In genomic region chr9:90333226-90333625, GRCh38 we compare ENCODE assay signal across 34 cellular contexts.
DNase-seq lines count a peak whose midpoint lies in the region; ATAC-seq, FAIRE-seq and TF ChIP-seq lines count a peak whose summit lies in the region.
"Had no signal": no experiment of that assay in that cellular context is flagged by ENCODE, and none has a peak within 500 bp of the region (broad histone marks: within the 10 kb centered on the region; RNA-seq: fewer than 3 reads in every experiment).

No MANE protein-coding gene starts in this region.

- H3F3A ChIP-seq in SK-N-SH (replicated peaks; ENCODE audit: insufficient read depth) = no peaks in the 10 kb centered on the region

- no peak overlapping the region for H3K27ac ChIP-seq in SK-N-SH (ENCODE audit: low read depth in 2 of 2, low read length in 1 of 2)
- H3K27ac ChIP-seq in astrocyte (ENCODE audit: low read depth, low read length) = no peak overlapping the region
- H3K27ac ChIP-seq in heart left ventricle = no peak overlapping the region
- H3K27ac ChIP-seq: 22Rv1, colonic mucosa, heart right ventricle, HL-60, lower lobe of right lung had no signal

- POLR2A ChIA-PET in SK-N-SH (lab: Yijun Ruan, JAX) = no interaction called here

- H3K27ac Mint-ChIP-seq in astrocyte (ENCODE audit: unreplicated experiment) (peak overlapping the region; percentile 95), type B pancreatic cell (peak overlapping the region; percentile 54)
- H3K27ac Mint-ChIP-seq: activated CD8-positive, alpha-beta T cell treated with anti-CD3 and anti-CD28 coated beads for 36 hours; activated T-helper 1 cell treated with anti-CD3 and anti-CD28 coated beads, Interleukin-12 subunit alpha, Interleukin-12 subunit beta, Interleukin-2, Interleukin-4 antibody, amounts not matched to agents 30 ng/mL and 10 ng/mL and 1 ng/mL, durations not matched to agents 14 hours and 24 hours and 36 hours; CD4-positive, CD25-positive, alpha-beta regulatory T cell had no signal

- H3K27me3 Mint-ChIP-seq in astrocyte (ENCODE audit: low read depth, unreplicated experiment) (no peaks in the 10 kb centered on the region), type B pancreatic cell (no peaks in the 10 kb centered on the region)

- no peak for DNase-seq in SK-N-SH
- no peak for DNase-seq in astrocyte (ENCODE audit: low read depth)
- DNase-seq in kidney tubule cell (ENCODE audit: low spot score) = peak; percentile 15
- no peak for DNase-seq in type B pancreatic cell (ENCODE audit: extremely low spot score, unreplicated experiment)
- DNase-seq in heart left ventricle = no peak
- no peak for DNase-seq in ACHN
- DNase-seq: activated CD8-positive, alpha-beta memory T cell treated with anti-CD3 and anti-CD28 coated beads, Interleukin-2, amount 50 U/mL, for 48 hours; activated CD8-positive, alpha-beta T cell treated with anti-CD3 and anti-CD28 coated beads for 36 hours; activated naive CD4-positive, alpha-beta T cell treated with anti-CD3 and anti-CD28 coated beads, Interleukin-2, amount 50 U/mL, for 16 hours; AML-193; amygdala; CD4-positive, CD25-positive, alpha-beta regulatory T cell; colonic mucosa; effector CD8-positive, alpha-beta T cell; foreskin fibroblast; heart right ventricle; Karpas-422; lower lobe of right lung; NCI-H2029; NCI-H510A treated with DMSO at 0.1 percent for 48 hours; NK-92 treated with Interleukin-12 subunit alpha and Interleukin-12 subunit beta, amount 100 ng/mL, for 24 hours; PC-3; Right ventricle myocardium superior; stimulated activated naive CD4-positive, alpha-beta T cell had no signal

- H3K36me3 ChIP-seq in SK-N-SH (replicated peaks in 1 of 2; ENCODE audit: control insufficient read depth in 1 of 2, insufficient read depth in 2 of 2, low read length in 1 of 2) = no peaks in the 10 kb centered on the region
- H3K36me3 ChIP-seq in astrocyte (ENCODE audit: insufficient read depth, low read length) = no peaks in the 10 kb centered on the region
- no peaks in the 10 kb centered on the region for H3K36me3 ChIP-seq in heart left ventricle
- H3K36me3 ChIP-seq: colonic mucosa, heart right ventricle, lower lobe of right lung had no signal

- intact Hi-C loops in heart left ventricle (cut with DNase I) = no loop called here

- no peak overlapping the region for H3K4me3 ChIP-seq in SK-N-SH (ENCODE audit: low read depth in 2 of 2, low read length in 1 of 2)
- no peak overlapping the region for H3K4me3 ChIP-seq in astrocyte (ENCODE audit: insufficient read depth, low read depth, low read length)
- no peak overlapping the region for H3K4me3 ChIP-seq in heart left ventricle
- H3K4me3 ChIP-seq: colonic mucosa, heart right ventricle, lower lobe of right lung had no signal

- ATAC-seq in SK-N-SH treated with all-trans-retinoic acid at 6 μM for 48 hours (no peak), GM18517 (IDR thresholded peaks at IDR 0.05; ENCODE audit: unreplicated experiment) (no peak), heart left ventricle (no peak)
- ATAC-seq: activated CD8-positive, alpha-beta T cell treated with anti-CD3 and anti-CD28 coated beads for 36 hours; heart right ventricle; HepG2; lower lobe of right lung; PC-3 had no signal

- TF ChIP-seq POLR2A in heart left ventricle (IDR thresholded peaks at IDR 0.05) = no peak

- no peaks in the 10 kb centered on the region; the same call in 1 of the 2 replicates for H3K9me2 ChIP-seq in SK-N-SH

- H2AFZ ChIP-seq in SK-N-SH (ENCODE audit: low read depth) = no peak overlapping the region
- H2AFZ ChIP-seq in astrocyte (ENCODE audit: low read depth, low read length) = no peak overlapping the region

- 44% methylated on average over 2 of the region's 2 CpGs for WGBS in SK-N-SH (ENCODE audit: low lambda C conversion rate)
- WGBS in heart left ventricle, 4 donors = 51 to 58% (median 52%) methylated on average over 2 of the region's 2 CpGs

- H3K27me3 ChIP-seq in SK-N-SH (ENCODE audit: insufficient read depth) = no peaks in the 10 kb centered on the region
- H3K27me3 ChIP-seq in astrocyte (ENCODE audit: insufficient read depth, low read length) = no peaks in the 10 kb centered on the region
- peaks cover 0 to 18% (median 0%) of the 10 kb centered on the region in 9 donors for H3K27me3 ChIP-seq in heart left ventricle
- H3K27me3 ChIP-seq: colonic mucosa had no signal

- TF ChIP-seq RAD21 in SK-N-SH (IDR thresholded peaks at IDR 0.05; ENCODE audit: low read length) = no peak

- H3K9ac ChIP-seq in SK-N-SH (no peak overlapping the region), astrocyte (ENCODE audit: low read length) (no peak overlapping the region)

- H3K9me3 Mint-ChIP-seq in astrocyte (ENCODE audit: unreplicated experiment) (no peaks in the 10 kb centered on the region), type B pancreatic cell (no peaks in the 10 kb centered on the region)
- H3K9me3 Mint-ChIP-seq: activated CD8-positive, alpha-beta T cell treated with anti-CD3 and anti-CD28 coated beads for 36 hours; activated T-helper 1 cell treated with anti-CD3 and anti-CD28 coated beads, Interleukin-12 subunit alpha, Interleukin-12 subunit beta, Interleukin-2, Interleukin-4 antibody, amounts not matched to agents 30 ng/mL and 10 ng/mL and 1 ng/mL, durations not matched to agents 14 hours and 24 hours and 36 hours; nephron had no signal

- no peak overlapping the region for H3K4me3 Mint-ChIP-seq in astrocyte (ENCODE audit: unreplicated experiment)
- H3K4me3 Mint-ChIP-seq in type B pancreatic cell = no peak overlapping the region
- H3K4me3 Mint-ChIP-seq: activated CD8-positive, alpha-beta T cell treated with anti-CD3 and anti-CD28 coated beads for 36 hours; activated T-helper 1 cell treated with anti-CD3 and anti-CD28 coated beads, Interleukin-12 subunit alpha, Interleukin-12 subunit beta, Interleukin-2, Interleukin-4 antibody, amounts not matched to agents 30 ng/mL and 10 ng/mL and 1 ng/mL, durations not matched to agents 14 hours and 24 hours and 36 hours; CD4-positive, CD25-positive, alpha-beta regulatory T cell; nephron had no signal

- TF ChIP-seq EP300 in SK-N-SH (IDR thresholded peaks at IDR 0.05; ENCODE audit: borderline replicate concordance in 1 of 2, low read depth in 1 of 2, low read length in 1 of 2) = no peak

- H4K20me1 ChIP-seq in SK-N-SH (ENCODE audit: insufficient read depth) = no peaks in the 10 kb centered on the region
- H4K20me1 ChIP-seq in astrocyte (ENCODE audit: insufficient read depth, low read length) = no peaks in the 10 kb centered on the region

- no peak for FAIRE-seq in astrocyte (lab: Jason Lieb, UNC)
- FAIRE-seq: bronchial epithelial cell, GM19239, H1, HepG2 had no signal

- H3K9me3 ChIP-seq in SK-N-SH (no peaks in the 10 kb centered on the region), astrocyte (ENCODE audit: insufficient read depth, low read depth, low read length) (no peaks in the 10 kb centered on the region), heart left ventricle (no peaks in the 10 kb centered on the region)
- H3K9me3 ChIP-seq: colonic mucosa, heart right ventricle, lower lobe of right lung had no signal

- CTCF ChIA-PET in SK-N-SH (lab: Yijun Ruan, JAX) = interaction anchor here (1.3 kb wide), 1 partner anchor 15 kb away, joined by 4 read pairs; no protein-coding TSS in a partner anchor

- H3K4me1 ChIP-seq in SK-N-SH (ENCODE audit: control insufficient read depth in 1 of 2, insufficient read depth in 2 of 2, low read depth in 1 of 2, low read length in 1 of 2) (peaks cover 0 to 6% of the 10 kb centered on the region in 2 experiments; a peak in 1 of 4 replicates), astrocyte (ENCODE audit: insufficient read depth, low read length) (peaks cover 8% of the 10 kb centered on the region), heart left ventricle (no peaks in the 10 kb centered on the region)
- H3K4me1 ChIP-seq: colonic mucosa, heart right ventricle, lower lobe of right lung had no signal

- no peaks in the 10 kb centered on the region for H3K36me3 Mint-ChIP-seq in astrocyte (ENCODE audit: low read depth, unreplicated experiment)
- no peaks in the 10 kb centered on the region for H3K36me3 Mint-ChIP-seq in type B pancreatic cell
- H3K36me3 Mint-ChIP-seq: CD4-positive, CD25-positive, alpha-beta regulatory T cell had no signal

- no peaks in the 10 kb centered on the region for H3K79me2 ChIP-seq in SK-N-SH (ENCODE audit: insufficient read depth)
- H3K79me2 ChIP-seq in astrocyte (ENCODE audit: insufficient read depth, low read length) = no peaks in the 10 kb centered on the region

- H3K4me2 ChIP-seq in SK-N-SH = no peak overlapping the region
- H3K4me2 ChIP-seq in astrocyte (ENCODE audit: low read length) = no peak overlapping the region

- in situ Hi-C loops in ACHN (cut with HindIII; ENCODE audit: low pct_ligation_motif_present, low pct_unique_long_range_greater_than_20kb, low sequenced_read_pairs) = no loop called here

- H3K4me1 Mint-ChIP-seq in astrocyte (ENCODE audit: low read depth, unreplicated experiment) = peaks cover 24% of the 10 kb centered on the region
- H3K4me1 Mint-ChIP-seq in type B pancreatic cell (ENCODE audit: unreplicated experiment) = no peaks in the 10 kb centered on the region
- H3K4me1 Mint-ChIP-seq: CD4-positive, CD25-positive, alpha-beta regulatory T cell; nephron had no signal

- TF ChIP-seq CTCF in SK-N-SH (IDR thresholded peaks at IDR 0.05) (no peak), astrocyte (IDR thresholded peaks at IDR 0.05; ENCODE audit: insufficient read depth, low read depth, low read length) (no peak), type B pancreatic cell (conservative IDR thresholded peaks at IDR 0.05) (no peak), heart left ventricle (IDR thresholded peaks at IDR 0.05) (no peak)

TF ChIP-seq in SK-N-SH treated with all-trans-retinoic acid at 6 μM for 48 hours, 23 proteins besides CTCF, POLR2A, EP300 and RAD21 (continues in another document):
- TF ChIP-seq ESRRG (CRISPR knock-in tag; IDR thresholded peaks at IDR 0.05) = no peak

TF ChIP-seq in SK-N-SH, 30 proteins besides CTCF, POLR2A, EP300 and RAD21:
- TF ChIP-seq GABPA (IDR thresholded peaks at IDR 0.05; ENCODE audit: low read depth) = no peak
- TF ChIP-seq JUND (IDR thresholded peaks at IDR 0.05) = no peak
- TF ChIP-seq YY1 (IDR thresholded peaks at IDR 0.05; ENCODE audit: low read depth) = no peak
